11 cellular contexts compared by ENCODE assay signal in genomic region chr20:49717693-49718092, GRCh38. TPM values are rescaled to one million over a fixed set of nuclear protein-coding genes. Genes with fewer than 3 reads are reported as not detected.
DNase-seq lines count a peak whose midpoint lies in the region; ATAC-seq and TF ChIP-seq lines count a peak whose summit lies in the region.
"Had no signal": no experiment of that assay in that cellular context is flagged by ENCODE, and none has a peak within 500 bp of the region (broad histone marks: within the 10 kb centered on the region; RNA-seq: fewer than 3 reads in every experiment).

No MANE protein-coding gene starts in this region.

- peak overlapping the region; percentile 43 for H3K27ac ChIP-seq in PC-3 (ENCODE audit: low read length)
- H3K27ac ChIP-seq in esophagus (ENCODE audit: low read depth in 2 of 2, low read length in 1 of 2) = peak overlapping the region; percentile 43 to 91
- H3K27ac ChIP-seq: left ventricle myocardium inferior, VCaP had no signal

- H3K36me3 ChIP-seq in PC-3 (ENCODE audit: low read depth, low read length) = no peaks in the 10 kb centered on the region
- H3K36me3 ChIP-seq in esophagus (ENCODE audit: control insufficient read depth in 2 of 2, insufficient read depth in 2 of 2, low read length in 1 of 2) = no peaks in the 10 kb centered on the region
- H3K36me3 ChIP-seq: left ventricle myocardium inferior had no signal

- H3K36me3 Mint-ChIP-seq in activated CD4-positive, alpha-beta T cell treated with anti-CD3 and anti-CD28 coated beads, Interleukin-2, amount 10 ng/mL, durations not matched to agents 24 days and 14 days (ENCODE audit: low read depth) = peaks cover 1% of the 10 kb centered on the region
- H3K36me3 Mint-ChIP-seq in activated CD4-positive, alpha-beta T cell treated with anti-CD3 and anti-CD28 coated beads, Interleukin-2, amount 10 ng/mL, durations not matched to agents 7 days and 5 days (ENCODE audit: low read depth) = no peaks in the 10 kb centered on the region

- no peak overlapping the region for H3K4me3 ChIP-seq in PC-3 (ENCODE audit: low read length)
- H3K4me3 ChIP-seq in esophagus (ENCODE audit: low read depth in 1 of 2, low read length in 2 of 2) = no peak overlapping the region
- H3K4me3 ChIP-seq: left ventricle myocardium inferior had no signal

- no peaks in the 10 kb centered on the region for H3K27me3 Mint-ChIP-seq in activated CD4-positive, alpha-beta T cell treated with anti-CD3 and anti-CD28 coated beads, Interleukin-2, amount 10 ng/mL, durations not matched to agents 24 days and 14 days
- no peaks in the 10 kb centered on the region for H3K27me3 Mint-ChIP-seq in activated CD4-positive, alpha-beta T cell treated with anti-CD3 and anti-CD28 coated beads, Interleukin-2, amount 10 ng/mL, durations not matched to agents 7 days and 5 days

- H3K9me3 ChIP-seq in PC-3 (ENCODE audit: low read length) (no peaks in the 10 kb centered on the region), esophagus (ENCODE audit: control insufficient read depth in 2 of 2, insufficient read depth in 1 of 2, low read depth in 1 of 2, low read length in 1 of 2) (no peaks in the 10 kb centered on the region)
- H3K9me3 ChIP-seq: left ventricle myocardium inferior had no signal

- no peaks in the 10 kb centered on the region for H3K9me3 Mint-ChIP-seq in activated CD4-positive, alpha-beta T cell treated with anti-CD3 and anti-CD28 coated beads, Interleukin-2, amount 10 ng/mL, durations not matched to agents 24 days and 14 days
- H3K9me3 Mint-ChIP-seq in activated CD4-positive, alpha-beta T cell treated with anti-CD3 and anti-CD28 coated beads, Interleukin-2, amount 10 ng/mL, durations not matched to agents 7 days and 5 days = no peaks in the 10 kb centered on the region

- no peak overlapping the region for H3K27ac Mint-ChIP-seq in activated CD4-positive, alpha-beta T cell treated with anti-CD3 and anti-CD28 coated beads, Interleukin-2, amount 10 ng/mL, durations not matched to agents 24 days and 14 days
- H3K27ac Mint-ChIP-seq in activated CD4-positive, alpha-beta T cell treated with anti-CD3 and anti-CD28 coated beads, Interleukin-2, amount 10 ng/mL, durations not matched to agents 7 days and 5 days = no peak overlapping the region

- H3K27me3 ChIP-seq in PC-3 (ENCODE audit: low read length) (no peaks in the 10 kb centered on the region), esophagus (ENCODE audit: control insufficient read depth in 1 of 2, insufficient read depth in 2 of 2, low read length in 2 of 2) (no peaks in the 10 kb centered on the region)

- CTCF ChIA-PET in activated CD4-positive, alpha-beta T cell treated with anti-CD3 and anti-CD28 coated beads, Interleukin-2, amount 10 ng/mL, durations not matched to agents 7 days and 5 days (lab: Charles Lee) = interaction anchor here (0.6 to 1.4 kb wide), 2 partner anchors 136 to 344 kb away, joined by 3 read pairs; no protein-coding TSS in a partner anchor
- CTCF ChIA-PET in PC-3 (lab: Charles Lee) = interaction anchor here (0.6 kb wide), 1 partner anchor 127 kb away, joined by 16 read pairs; no protein-coding TSS in a partner anchor

- ATAC-seq in PC-3 = peak; percentile 59
- no peak for ATAC-seq in HG03378 (IDR thresholded peaks at IDR 0.05; ENCODE audit: unreplicated experiment)

- H3K4me2 ChIP-seq in PC-3 (ENCODE audit: low read length) = peak overlapping the region; percentile 14

- POLR2A ChIA-PET in activated CD4-positive, alpha-beta T cell treated with anti-CD3 and anti-CD28 coated beads, Interleukin-2, amount 10 ng/mL, durations not matched to agents 7 days and 5 days (lab: Charles Lee) = no interaction called here
- POLR2A ChIA-PET in PC-3 (lab: Charles Lee; ENCODE audit: unreplicated experiment) = interaction anchor here (0.5 kb wide), 1 partner anchor 42 kb away, joined by 4 read pairs; no protein-coding TSS in a partner anchor

- intact Hi-C loops in activated CD4-positive, alpha-beta T cell treated with anti-CD3 and anti-CD28 coated beads, Interleukin-2, amount 10 ng/mL, durations not matched to agents 24 days and 14 days (cut with micrococcal nuclease) = no loop called here
- intact Hi-C loops in PC-3 (cut with micrococcal nuclease) = no loop called here

- no peaks in the 10 kb centered on the region for H3F3A ChIP-seq in PC-3 (ENCODE audit: low read length, unreplicated experiment)

- H3K4me1 Mint-ChIP-seq in activated CD4-positive, alpha-beta T cell treated with anti-CD3 and anti-CD28 coated beads, Interleukin-2, amount 10 ng/mL, durations not matched to agents 24 days and 14 days = peaks cover 12% of the 10 kb centered on the region
- H3K4me1 Mint-ChIP-seq in activated CD4-positive, alpha-beta T cell treated with anti-CD3 and anti-CD28 coated beads, Interleukin-2, amount 10 ng/mL, durations not matched to agents 7 days and 5 days = peaks cover 14% of the 10 kb centered on the region

- WGBS in esophagus, 2 donors = 65 to 71% methylated on average over 4 of the region's 4 CpGs

- peaks cover 15% of the 10 kb centered on the region for H3K79me2 ChIP-seq in PC-3 (ENCODE audit: low read length)

- no peaks in the 10 kb centered on the region for H3K9me2 ChIP-seq in PC-3 (replicated peaks; ENCODE audit: low read length)

- H4K20me1 ChIP-seq in PC-3 (ENCODE audit: low read length) = no peaks in the 10 kb centered on the region

- H3K4me1 ChIP-seq in PC-3 (ENCODE audit: insufficient read depth, low read length) (peaks cover 16% of the 10 kb centered on the region), esophagus (ENCODE audit: control insufficient read depth in 2 of 2, insufficient read depth in 2 of 2, low read length in 1 of 2) (no peaks in the 10 kb centered on the region)

- DNase-seq in activated CD4-positive, alpha-beta T cell treated with anti-CD3 and anti-CD28 coated beads, Interleukin-2, amount 10 ng/mL, durations not matched to agents 24 days and 14 days = peak; percentile 58
- DNase-seq in activated CD4-positive, alpha-beta T cell treated with anti-CD3 and anti-CD28 coated beads, Interleukin-2, amount 10 ng/mL, durations not matched to agents 7 days and 5 days = no peak
- peak; percentile 83 for DNase-seq in PC-3
- peak; percentile 32 for DNase-seq in stimulated activated CD8-positive, alpha-beta memory T cell treated with anti-CD3 and anti-CD28 coated beads, Interleukin-4, amount 100 ng/mL, for 48 hours
- no peak for DNase-seq in SKM-1 treated with dmso at 0.1 percent for 144 hours (lab: John Stamatoyannopoulos, UW; ENCODE audit: unreplicated experiment)
- DNase-seq in SKM-1 (lab: John Stamatoyannopoulos, UW; ENCODE audit: unreplicated experiment) = no peak
- DNase-seq: left ventricle myocardium inferior, NCI-H187 treated with DMSO at 0.1 percent for 48 hours had no signal

- H2AFZ ChIP-seq in PC-3 (ENCODE audit: low read length) = peak overlapping the region; percentile 45

- TF ChIP-seq CTCF in PC-3 (conservative IDR thresholded peaks at IDR 0.05; ENCODE audit: low read depth, low read length) = no peak

- no TSS peak for BruUV-seq in PC-3 (replicated peaks; lab: Mats Ljungman, UMichigan)

- no peak overlapping the region for H3K9ac ChIP-seq in PC-3 (ENCODE audit: low read length)

- H3K4me3 Mint-ChIP-seq in activated CD4-positive, alpha-beta T cell treated with anti-CD3 and anti-CD28 coated beads, Interleukin-2, amount 10 ng/mL, durations not matched to agents 24 days and 14 days = no peak overlapping the region
- no peak overlapping the region for H3K4me3 Mint-ChIP-seq in activated CD4-positive, alpha-beta T cell treated with anti-CD3 and anti-CD28 coated beads, Interleukin-2, amount 10 ng/mL, durations not matched to agents 7 days and 5 days

RNA-seq across cellular contexts. Expression of gene B4GALT5, which starts 4.0 kb away (rescaled TPM):
- 39.0 and 39.1 TPM in 2 replicates for total RNA-seq in activated CD4-positive, alpha-beta T cell treated with anti-CD3 and anti-CD28 coated beads, Interleukin-2, amount 10 ng/mL, durations not matched to agents 24 days and 14 days
- total RNA-seq in activated CD4-positive, alpha-beta T cell treated with anti-CD3 and anti-CD28 coated beads, Interleukin-2, amount 10 ng/mL, durations not matched to agents 7 days and 5 days = 10 to 100 TPM; 11.2 to 14.3 TPM
- 18.1 and 24.1 TPM in 2 replicates for total RNA-seq in PC-3 (2014; rRNA removed)
- 10 to 100 TPM; 17.9 to 28.3 TPM for polyA plus RNA-seq in esophagus

Comparison
In these comparisons a context has a peak if more than half of its experiments do, and no peak if none do; other contexts are left out.
1. DNase-seq: peak in activated CD4-positive, alpha-beta T cell treated with anti-CD3 and anti-CD28 coated beads, Interleukin-2, amount 10 ng/mL, durations not matched to agents 24 days and 14 days (single experiment), PC-3 (single experiment) and stimulated activated CD8-positive, alpha-beta memory T cell treated with anti-CD3 and anti-CD28 coated beads, Interleukin-4, amount 100 ng/mL, for 48 hours (single experiment); none in activated CD4-positive, alpha-beta T cell treated with anti-CD3 and anti-CD28 coated beads, Interleukin-2, amount 10 ng/mL, durations not matched to agents 7 days and 5 days (single experiment), SKM-1 treated with dmso at 0.1 percent for 144 hours (single experiment) and SKM-1 (single experiment).